13 cellular contexts compared by ENCODE assay signal in genomic region chr6:119484598-119484997, GRCh38.
DNase-seq lines count a peak whose midpoint lies in the region; ATAC-seq and TF ChIP-seq lines count a peak whose summit lies in the region.
"Had no signal": no experiment of that assay in that cellular context is flagged by ENCODE, and none has a peak within 500 bp of the region (broad histone marks: within the 10 kb centered on the region; RNA-seq: fewer than 3 reads in every experiment).

No MANE protein-coding gene starts in this region.

- no peak overlapping the region for H3K27ac Mint-ChIP-seq in activated naive CD4-positive, alpha-beta T cell treated with anti-CD3 and anti-CD28 coated beads, Interleukin-2, amount 50 U/mL, for 72 hours
- no peak overlapping the region for H3K27ac Mint-ChIP-seq in T-helper 2 cell treated with Interferon-gamma antibody and Interleukin-4, amounts not matched to agents 5 μg/mL and 100 μg/mL, for 36 hours
- no peak overlapping the region for H3K27ac Mint-ChIP-seq in activated CD8-positive, alpha-beta T cell treated with anti-CD3 and anti-CD28 coated beads for 36 hours
- H3K27ac Mint-ChIP-seq: CD4-positive, alpha-beta memory T cell had no signal

- intact Hi-C loops in activated CD8-positive, alpha-beta T cell treated with anti-CD3 and anti-CD28 coated beads for 36 hours (cut with micrococcal nuclease), result no loop called here

- H3K27me3 ChIP-seq in BJ (ENCODE audit: control insufficient read depth, insufficient read depth, low read length), result no peaks in the 10 kb centered on the region
- H3K27me3 ChIP-seq in MG63, result no peaks in the 10 kb centered on the region

- H3K9me3 ChIP-seq in MG63, result no peaks in the 10 kb centered on the region

- peak overlapping the region; percentile 38 for H3K27ac ChIP-seq in epithelial cell of prostate

- peaks cover 7 to 15% of the 10 kb centered on the region in 2 donors for H3K9me3 Mint-ChIP-seq in activated naive CD4-positive, alpha-beta T cell treated with anti-CD3 and anti-CD28 coated beads, Interleukin-2, amount 50 U/mL, for 72 hours
- H3K9me3 Mint-ChIP-seq in T-helper 2 cell treated with Interferon-gamma antibody and Interleukin-4, amounts not matched to agents 5 μg/mL and 100 μg/mL, for 36 hours, result peaks cover 4% of the 10 kb centered on the region
- peaks cover 6% of the 10 kb centered on the region for H3K9me3 Mint-ChIP-seq in activated CD8-positive, alpha-beta T cell treated with anti-CD3 and anti-CD28 coated beads for 36 hours

- H3K4me3 Mint-ChIP-seq in T-helper 2 cell treated with Interferon-gamma antibody and Interleukin-4, amounts not matched to agents 5 μg/mL and 100 μg/mL, for 36 hours, result no peak overlapping the region
- no peak overlapping the region for H3K4me3 Mint-ChIP-seq in activated CD8-positive, alpha-beta T cell treated with anti-CD3 and anti-CD28 coated beads for 36 hours
- H3K4me3 Mint-ChIP-seq: CD4-positive, alpha-beta memory T cell had no signal

- no peaks in the 10 kb centered on the region for H3K36me3 ChIP-seq in BJ (ENCODE audit: control insufficient read depth, insufficient read depth, low read length)
- H3K36me3 ChIP-seq in MG63, result no peaks in the 10 kb centered on the region

- CTCF ChIA-PET in BJ (lab: Yijun Ruan, JAX), result no interaction called here
- CTCF ChIA-PET in activated CD8-positive, alpha-beta T cell treated with anti-CD3 and anti-CD28 coated beads for 36 hours (lab: Charles Lee), result no interaction called here

- H3K4me3 ChIP-seq in BJ (ENCODE audit: low read depth, low read length) (no peak overlapping the region), MG63 (no peak overlapping the region)
- H3K4me3 ChIP-seq: GM12878 had no signal

- no peak for ATAC-seq in HG03196 (IDR thresholded peaks at IDR 0.05; ENCODE audit: unreplicated experiment)
- ATAC-seq in activated naive CD4-positive, alpha-beta T cell treated with anti-CD3 and anti-CD28 coated beads, Interleukin-2, amount 50 U/mL, for 72 hours, result no peak
- ATAC-seq in activated CD8-positive, alpha-beta T cell treated with anti-CD3 and anti-CD28 coated beads for 36 hours, result no peak
- ATAC-seq: GM12878 had no signal

- peak; percentile 24 for DNase-seq in BJ (ENCODE audit: low read depth)
- DNase-seq in MG63, result peak; percentile 83
- DNase-seq in epithelial cell of prostate (ENCODE audit: low read depth, low spot score), result peak; percentile 96
- DNase-seq in myocyte (ENCODE audit: low read depth), result peak; percentile 81
- no peak for DNase-seq in activated naive CD4-positive, alpha-beta T cell treated with anti-CD3 and anti-CD28 coated beads, Interleukin-2, amount 50 U/mL, for 72 hours (ENCODE audit: low spot score in 2 of 2)
- DNase-seq in T-helper 2 cell treated with Interferon-gamma antibody and Interleukin-4, amounts not matched to agents 5 μg/mL and 100 μg/mL, for 36 hours (ENCODE audit: low spot score), result no peak
- no peak for DNase-seq in activated CD8-positive, alpha-beta T cell treated with anti-CD3 and anti-CD28 coated beads for 36 hours
- DNase-seq: caudate nucleus; CD4-positive, alpha-beta memory T cell; NCI-H1436; T-helper 9 cell had no signal

- H3K27me3 Mint-ChIP-seq in T-helper 2 cell treated with Interferon-gamma antibody and Interleukin-4, amounts not matched to agents 5 μg/mL and 100 μg/mL, for 36 hours (ENCODE audit: low read depth), result peaks cover 19% of the 10 kb centered on the region
- H3K27me3 Mint-ChIP-seq in activated CD8-positive, alpha-beta T cell treated with anti-CD3 and anti-CD28 coated beads for 36 hours, result peaks cover 1% of the 10 kb centered on the region

- peaks cover 0 to 7% of the 10 kb centered on the region in 2 donors for H3K36me3 Mint-ChIP-seq in activated naive CD4-positive, alpha-beta T cell treated with anti-CD3 and anti-CD28 coated beads, Interleukin-2, amount 50 U/mL, for 72 hours
- H3K36me3 Mint-ChIP-seq in T-helper 2 cell treated with Interferon-gamma antibody and Interleukin-4, amounts not matched to agents 5 μg/mL and 100 μg/mL, for 36 hours (ENCODE audit: low read depth), result peaks cover 4% of the 10 kb centered on the region
- no peaks in the 10 kb centered on the region for H3K36me3 Mint-ChIP-seq in activated CD8-positive, alpha-beta T cell treated with anti-CD3 and anti-CD28 coated beads for 36 hours (ENCODE audit: low read depth)
- H3K36me3 Mint-ChIP-seq: CD4-positive, alpha-beta memory T cell had no signal

- POLR2A ChIA-PET in BJ (lab: Charles Lee), result no interaction called here
- POLR2A ChIA-PET in activated CD8-positive, alpha-beta T cell treated with anti-CD3 and anti-CD28 coated beads for 36 hours (lab: Charles Lee), result no interaction called here

- no peak for TF ChIP-seq CTCF in BJ (IDR thresholded peaks at IDR 0.05; ENCODE audit: insufficient read depth, low read depth, low read length)
- TF ChIP-seq CTCF in activated CD8-positive, alpha-beta T cell treated with anti-CD3 and anti-CD28 coated beads for 36 hours (IDR thresholded peaks at IDR 0.05), result no peak

- H3K4me1 Mint-ChIP-seq in T-helper 2 cell treated with Interferon-gamma antibody and Interleukin-4, amounts not matched to agents 5 μg/mL and 100 μg/mL, for 36 hours (ENCODE audit: low read depth), result peaks cover 7% of the 10 kb centered on the region
- no peaks in the 10 kb centered on the region for H3K4me1 Mint-ChIP-seq in activated CD8-positive, alpha-beta T cell treated with anti-CD3 and anti-CD28 coated beads for 36 hours (ENCODE audit: low read depth)

Comparison
In these comparisons a context has a peak if more than half of its experiments do, and no peak if none do; other contexts are left out.
1. DNase-seq: peak in BJ (single experiment), MG63 (single experiment), epithelial cell of prostate (single experiment) and myocyte (single experiment); none in activated naive CD4-positive, alpha-beta T cell treated with anti-CD3 and anti-CD28 coated beads, Interleukin-2, amount 50 U/mL, for 72 hours (0 of 2), T-helper 2 cell treated with Interferon-gamma antibody and Interleukin-4, amounts not matched to agents 5 μg/mL and 100 μg/mL, for 36 hours (single experiment) and activated CD8-positive, alpha-beta T cell treated with anti-CD3 and anti-CD28 coated beads for 36 hours (single experiment).